Comparison of ENCODE assay signal across 8 cellular contexts in genomic region chr16:75250809-75251279, GRCh38. TPM values are rescaled to one million over a fixed set of nuclear protein-coding genes. Genes with fewer than 3 reads are reported as not detected.
DNase-seq lines count a peak whose midpoint lies in the region; ATAC-seq and TF ChIP-seq lines count a peak whose summit lies in the region.

No MANE protein-coding gene starts in this region.

- peaks cover 88% of the 10 kb centered on the region for H3K4me1 ChIP-seq in stomach smooth muscle (ENCODE audit: control insufficient read depth, insufficient read depth, low read length)

- no peak for TF ChIP-seq CTCF in AG04449 (IDR thresholded peaks at IDR 0.05; ENCODE audit: insufficient read depth, low read length, missing control alignments)

- peak overlapping the region; percentile 61 for H3K4me3 Mint-ChIP-seq in activated naive CD8-positive, alpha-beta T cell treated with anti-CD3 and anti-CD28 coated beads for 36 hours
- no peak overlapping the region for H3K4me3 Mint-ChIP-seq in immature natural killer cell

- H3K9me3 Mint-ChIP-seq in activated naive CD8-positive, alpha-beta T cell treated with anti-CD3 and anti-CD28 coated beads for 36 hours: no peaks in the 10 kb centered on the region
- peaks cover 0 to 2% (median 0%) of the 10 kb centered on the region in 6 donors for H3K9me3 Mint-ChIP-seq in immature natural killer cell

- POLR2A ChIA-PET in AG04449 (lab: Yijun Ruan, JAX): interaction anchor here (0.6 to 1.1 kb wide), 5 partner anchors 16 to 267 kb away, joined by 3 to 4 read pairs (median 3); partner anchors contain the start of gene CFDP1

- H3K27ac ChIP-seq in stomach smooth muscle (ENCODE audit: low read length): peak overlapping the region; percentile 76

- DNase-seq in AG04449 (ENCODE audit: low read depth, low spot score): no peak
- DNase-seq in activated naive CD8-positive, alpha-beta T cell treated with anti-CD3 and anti-CD28 coated beads for 36 hours: peak; percentile 28
- no peak for DNase-seq in MV-4-11 (lab: John Stamatoyannopoulos, UW)
- no peak for DNase-seq in immature natural killer cell

- peaks cover 56% of the 10 kb centered on the region for H3K27me3 Mint-ChIP-seq in activated naive CD8-positive, alpha-beta T cell treated with anti-CD3 and anti-CD28 coated beads for 36 hours
- peaks cover 5 to 16% (median 11%) of the 10 kb centered on the region in 3 donors for H3K27me3 Mint-ChIP-seq in immature natural killer cell (ENCODE audit: low read depth in 3 of 3)

- H3K4me1 Mint-ChIP-seq in activated naive CD8-positive, alpha-beta T cell treated with anti-CD3 and anti-CD28 coated beads for 36 hours: peaks cover 7% of the 10 kb centered on the region
- peaks cover 0 to 4% of the 10 kb centered on the region in 2 donors for H3K4me1 Mint-ChIP-seq in immature natural killer cell

- CTCF ChIA-PET in AG04449 (lab: Yijun Ruan, JAX): interaction anchor here (0.6 to 2.4 kb wide), 8 partner anchors 9 to 153 kb away, joined by 3 to 15 read pairs (median 5); no protein-coding TSS in a partner anchor

- ATAC-seq in HG03064 (IDR thresholded peaks at IDR 0.05; ENCODE audit: low read depth, unreplicated experiment): peak; percentile 46

- H3K27me3 ChIP-seq in stomach smooth muscle (ENCODE audit: control insufficient read depth in 1 of 2, insufficient read depth in 2 of 2, low read length in 2 of 2): no peaks in the 10 kb centered on the region

- TF ChIP-seq POLR2A in GM18526 (IDR thresholded peaks at IDR 0.05; ENCODE audit: extremely low read depth, insufficient read length): peak; percentile 9

- peak overlapping the region; percentile 66 to 69 for H3K9ac ChIP-seq in stomach smooth muscle (ENCODE audit: low read length in 2 of 2)

- H3K4me3 ChIP-seq in AG04449 (ENCODE audit: low read depth, low read length): peak overlapping the region; percentile 84
- H3K4me3 ChIP-seq in iPS-11a (ENCODE audit: low read depth, low read length): peak overlapping the region; percentile 74
- H3K4me3 ChIP-seq in stomach smooth muscle (ENCODE audit: low read length in 2 of 2): peak overlapping the region; percentile 74 to 81

- no peaks in the 10 kb centered on the region for H3K9me3 ChIP-seq in stomach smooth muscle (ENCODE audit: control insufficient read depth in 2 of 2, low read length in 2 of 2)

- no peak overlapping the region for H3K27ac Mint-ChIP-seq in activated naive CD8-positive, alpha-beta T cell treated with anti-CD3 and anti-CD28 coated beads for 36 hours
- no peak overlapping the region for H3K27ac Mint-ChIP-seq in immature natural killer cell

- H3K36me3 Mint-ChIP-seq in activated naive CD8-positive, alpha-beta T cell treated with anti-CD3 and anti-CD28 coated beads for 36 hours: no peaks in the 10 kb centered on the region
- H3K36me3 Mint-ChIP-seq in immature natural killer cell: no peaks in the 10 kb centered on the region

- H3K36me3 ChIP-seq in stomach smooth muscle (ENCODE audit: control insufficient read depth in 2 of 2, insufficient read depth in 2 of 2, low read length in 2 of 2): no peaks in the 10 kb centered on the region

RNA-seq across cellular contexts. Expression of gene BCAR1, which starts 0.6 kb away (rescaled TPM):
- 1 to 10 TPM in 1 of 2 experiments, under 1 TPM in 1; 0.74 to 1.2 TPM for total RNA-seq in activated naive CD8-positive, alpha-beta T cell treated with anti-CD3 and anti-CD28 coated beads for 36 hours
- polyA plus RNA-seq in immature natural killer cell: not detected

RNA-seq across cellular contexts. Expression of gene CTRB1, which starts 32.1 kb away (rescaled TPM):
- total RNA-seq in activated naive CD8-positive, alpha-beta T cell treated with anti-CD3 and anti-CD28 coated beads for 36 hours: not detected
- not detected for polyA plus RNA-seq in immature natural killer cell

RNA-seq across cellular contexts. Expression of gene CTRB2, which starts 43.9 kb away (rescaled TPM):
- not detected for total RNA-seq in activated naive CD8-positive, alpha-beta T cell treated with anti-CD3 and anti-CD28 coated beads for 36 hours
- not detected for polyA plus RNA-seq in immature natural killer cell
